In the genomic region with DNA sequence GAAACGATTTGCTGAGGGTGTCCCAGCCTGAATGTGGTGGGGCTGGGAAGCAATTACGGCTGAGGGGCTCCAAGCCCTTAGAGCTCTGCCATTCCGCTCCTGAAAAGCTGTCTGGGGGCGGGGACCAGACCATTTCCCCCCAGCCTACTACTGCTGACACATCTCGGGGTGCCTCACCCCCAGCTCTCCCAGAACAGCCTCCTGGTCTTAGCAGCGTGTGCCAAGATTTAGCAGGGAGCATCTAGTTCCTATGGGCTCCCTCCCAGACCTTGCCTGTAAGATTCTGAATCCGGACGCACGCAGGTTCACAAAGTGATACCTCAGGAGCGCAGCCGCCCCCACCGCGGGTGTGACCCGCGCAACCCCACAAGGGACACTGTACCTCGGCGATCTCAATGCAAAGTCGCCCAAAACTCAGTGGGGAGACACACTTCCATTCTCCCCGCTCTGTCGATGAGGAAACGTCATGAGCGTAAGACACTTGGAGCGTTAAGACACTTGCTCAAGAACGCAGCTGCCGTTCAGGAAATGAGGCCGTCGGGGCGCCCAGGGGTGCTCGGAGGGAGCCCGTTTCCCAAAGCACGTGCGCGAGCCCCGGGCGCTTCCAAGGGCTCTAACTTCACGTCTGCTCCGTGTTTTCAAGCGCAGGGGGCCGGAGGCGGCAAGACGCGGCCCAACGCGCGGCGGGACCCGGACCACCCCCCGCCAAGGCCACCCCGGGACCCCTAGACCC, we compare ENCODE assay signal across 8 cellular contexts. TPM values are rescaled to one million over a fixed set of nuclear protein-coding genes. Genes with fewer than 3 reads are reported as not detected.
DNase-seq lines count a peak whose midpoint lies in the region; ATAC-seq and TF ChIP-seq lines count a peak whose summit lies in the region.

No MANE protein-coding gene starts in this region.

- H3K36me3 ChIP-seq in RWPE2 (ENCODE audit: low read depth) = peaks cover 22% of the 10 kb centered on the region

- no peak for TF ChIP-seq CTCF in RWPE2 (IDR thresholded peaks at IDR 0.05; ENCODE audit: poor library complexity, severe bottlenecking)

- in situ Hi-C loops in ACHN (cut with HindIII; ENCODE audit: low pct_ligation_motif_present, low pct_unique_long_range_greater_than_20kb, low sequenced_read_pairs) = no loop called here

- H3K9me3 Mint-ChIP-seq in activated naive CD8-positive, alpha-beta T cell treated with anti-CD3 and anti-CD28 coated beads, Interleukin-2, amount 10 ng/mL, durations not matched to agents 7 days and 5 days = peaks cover 4% of the 10 kb centered on the region

- H3K27me3 ChIP-seq in RWPE2 (ENCODE audit: insufficient read depth, poor library complexity, severe bottlenecking) (no peaks in the 10 kb centered on the region), right cardiac atrium (ENCODE audit: control insufficient read depth, insufficient read depth) (no peaks in the 10 kb centered on the region)

- peaks cover 29% of the 10 kb centered on the region for H3K36me3 Mint-ChIP-seq in activated naive CD8-positive, alpha-beta T cell treated with anti-CD3 and anti-CD28 coated beads, Interleukin-2, amount 10 ng/mL, durations not matched to agents 7 days and 5 days

- peak; percentile 21 for ATAC-seq in GM18873 (IDR thresholded peaks at IDR 0.05; ENCODE audit: low FRiP score, unreplicated experiment)
- peak; percentile 24 for ATAC-seq in HG03108 (IDR thresholded peaks at IDR 0.05; ENCODE audit: unreplicated experiment)
- ATAC-seq in RWPE2 (ENCODE audit: low read depth) = peak; percentile 35
- ATAC-seq in activated naive CD8-positive, alpha-beta T cell treated with anti-CD3 and anti-CD28 coated beads, Interleukin-2, amount 10 ng/mL, durations not matched to agents 7 days and 5 days (ENCODE audit: low read depth) = peak; percentile 51
- ATAC-seq in right cardiac atrium = peak in 1 of 2 donors; percentile 16

- H3K9me3 ChIP-seq in RWPE2 (ENCODE audit: severe bottlenecking) (no peaks in the 10 kb centered on the region), right cardiac atrium (ENCODE audit: control insufficient read depth, low read length) (no peaks in the 10 kb centered on the region)

- peak overlapping the region; percentile 96 for H3K27ac Mint-ChIP-seq in activated naive CD8-positive, alpha-beta T cell treated with anti-CD3 and anti-CD28 coated beads, Interleukin-2, amount 10 ng/mL, durations not matched to agents 7 days and 5 days

- H3K4me1 Mint-ChIP-seq in activated naive CD8-positive, alpha-beta T cell treated with anti-CD3 and anti-CD28 coated beads, Interleukin-2, amount 10 ng/mL, durations not matched to agents 7 days and 5 days = peaks cover 25% of the 10 kb centered on the region

- H3K4me3 ChIP-seq in RWPE2 (ENCODE audit: severe bottlenecking) (peak overlapping the region; percentile 84), right cardiac atrium (ENCODE audit: low read length) (peak overlapping the region; percentile 64), skeletal muscle cell (ENCODE audit: low read depth, low read length) (peak overlapping the region; percentile 80)

- WGBS in right cardiac atrium = 1% methylated on average over 49 of the region's 49 CpGs

- H3K4me1 ChIP-seq in RWPE2 (ENCODE audit: insufficient read depth, poor library complexity, severe bottlenecking) (peaks cover 8% of the 10 kb centered on the region), right cardiac atrium (ENCODE audit: control insufficient read depth, insufficient read depth, low read length) (peaks cover 2% of the 10 kb centered on the region)

- peak; percentile 55 for DNase-seq in ACHN
- DNase-seq in RWPE2 (ENCODE audit: low spot score) = no peak
- peak; percentile 74 for DNase-seq in activated naive CD8-positive, alpha-beta T cell treated with anti-CD3 and anti-CD28 coated beads, Interleukin-2, amount 10 ng/mL, durations not matched to agents 7 days and 5 days
- DNase-seq in right cardiac atrium = peak in 2 of 3 donors; percentile 37 to 69
- DNase-seq in skeletal muscle cell (ENCODE audit: low read depth) = no peak
- DNase-seq in DMS114 treated with DMSO at 0.1 percent for 48 hours (lab: John Stamatoyannopoulos, UW; ENCODE audit: unreplicated experiment) = no peak

- POLR2A ChIA-PET in activated naive CD8-positive, alpha-beta T cell treated with anti-CD3 and anti-CD28 coated beads, Interleukin-2, amount 10 ng/mL, durations not matched to agents 7 days and 5 days (lab: Charles Lee) = interaction anchor here (0.6 to 3.3 kb wide), 6 partner anchors 15 to 229 kb away, joined by 3 to 21 read pairs (median 4); a partner anchor contains a TSS

- no peaks in the 10 kb centered on the region for H3K27me3 Mint-ChIP-seq in activated naive CD8-positive, alpha-beta T cell treated with anti-CD3 and anti-CD28 coated beads, Interleukin-2, amount 10 ng/mL, durations not matched to agents 7 days and 5 days

- intact Hi-C loops in right cardiac atrium (cut with DNase I) = no loop called here

- H3K27ac ChIP-seq in RWPE2 (ENCODE audit: poor library complexity, severe bottlenecking) (peak overlapping the region; percentile 62), right cardiac atrium (ENCODE audit: low read length) (no peak overlapping the region)

- H3K4me3 Mint-ChIP-seq in activated naive CD8-positive, alpha-beta T cell treated with anti-CD3 and anti-CD28 coated beads, Interleukin-2, amount 10 ng/mL, durations not matched to agents 7 days and 5 days = peak overlapping the region; percentile 98

RNA-seq across cellular contexts. Expression of a gene that starts 0.6 kb away (rescaled TPM):
- 10 to 100 TPM; 29.4 to 30.2 TPM for total RNA-seq in activated naive CD8-positive, alpha-beta T cell treated with anti-CD3 and anti-CD28 coated beads, Interleukin-2, amount 10 ng/mL, durations not matched to agents 7 days and 5 days
- 10 to 100 TPM; 12.5 to 15.7 (median 15.1) TPM for total RNA-seq in right cardiac atrium
- 5.6 TPM for polyA plus RNA-seq in right cardiac atrium

RNA-seq across cellular contexts. Expression of a gene that starts 19.0 kb away (rescaled TPM):
- total RNA-seq in activated naive CD8-positive, alpha-beta T cell treated with anti-CD3 and anti-CD28 coated beads, Interleukin-2, amount 10 ng/mL, durations not matched to agents 7 days and 5 days = 10 to 100 TPM; 12.5 to 13.1 TPM
- 1 to 10 TPM; 3.2 to 5.0 (median 4.1) TPM for total RNA-seq in right cardiac atrium
- 1.7 TPM for polyA plus RNA-seq in right cardiac atrium

RNA-seq across cellular contexts. Expression of a gene that starts 30.6 kb away (rescaled TPM):
- total RNA-seq in activated naive CD8-positive, alpha-beta T cell treated with anti-CD3 and anti-CD28 coated beads, Interleukin-2, amount 10 ng/mL, durations not matched to agents 7 days and 5 days = 10 to 100 TPM; 57.8 to 64.8 TPM
- 10 to 100 TPM; 32.4 to 42.9 (median 36.1) TPM for total RNA-seq in right cardiac atrium
- 23.6 TPM for polyA plus RNA-seq in right cardiac atrium

RNA-seq across cellular contexts. Expression of a gene that starts 30.7 kb away (rescaled TPM):
- 10 to 100 TPM; 18.3 to 21.5 TPM for total RNA-seq in activated naive CD8-positive, alpha-beta T cell treated with anti-CD3 and anti-CD28 coated beads, Interleukin-2, amount 10 ng/mL, durations not matched to agents 7 days and 5 days
- 10 to 100 TPM; 15.6 to 19.2 (median 17.9) TPM for total RNA-seq in right cardiac atrium
- polyA plus RNA-seq in right cardiac atrium = 20.0 TPM

RNA-seq across cellular contexts. Expression of a gene that starts 36.8 kb away (rescaled TPM):
- 10 to 100 TPM; 61.0 to 68.4 TPM for total RNA-seq in activated naive CD8-positive, alpha-beta T cell treated with anti-CD3 and anti-CD28 coated beads, Interleukin-2, amount 10 ng/mL, durations not matched to agents 7 days and 5 days
- 10 to 100 TPM; 37.8 to 58.9 (median 44.7) TPM for total RNA-seq in right cardiac atrium
- polyA plus RNA-seq in right cardiac atrium = 9.6 TPM

Comparison
In these comparisons a context has a peak if more than half of its experiments do, and no peak if none do; other contexts are left out.
1. DNase-seq: peak in ACHN (single experiment), activated naive CD8-positive, alpha-beta T cell treated with anti-CD3 and anti-CD28 coated beads, Interleukin-2, amount 10 ng/mL, durations not matched to agents 7 days and 5 days (single experiment) and right cardiac atrium (2 of 3); none in RWPE2 (single experiment), skeletal muscle cell (single experiment) and DMS114 treated with DMSO at 0.1 percent for 48 hours (single experiment).
2. Peak in every context shown above with its lines, with median percentiles within 50 percentile points of each other: H3K4me3 ChIP-seq.